11 cellular contexts compared by ENCODE assay signal in the genomic region with DNA sequence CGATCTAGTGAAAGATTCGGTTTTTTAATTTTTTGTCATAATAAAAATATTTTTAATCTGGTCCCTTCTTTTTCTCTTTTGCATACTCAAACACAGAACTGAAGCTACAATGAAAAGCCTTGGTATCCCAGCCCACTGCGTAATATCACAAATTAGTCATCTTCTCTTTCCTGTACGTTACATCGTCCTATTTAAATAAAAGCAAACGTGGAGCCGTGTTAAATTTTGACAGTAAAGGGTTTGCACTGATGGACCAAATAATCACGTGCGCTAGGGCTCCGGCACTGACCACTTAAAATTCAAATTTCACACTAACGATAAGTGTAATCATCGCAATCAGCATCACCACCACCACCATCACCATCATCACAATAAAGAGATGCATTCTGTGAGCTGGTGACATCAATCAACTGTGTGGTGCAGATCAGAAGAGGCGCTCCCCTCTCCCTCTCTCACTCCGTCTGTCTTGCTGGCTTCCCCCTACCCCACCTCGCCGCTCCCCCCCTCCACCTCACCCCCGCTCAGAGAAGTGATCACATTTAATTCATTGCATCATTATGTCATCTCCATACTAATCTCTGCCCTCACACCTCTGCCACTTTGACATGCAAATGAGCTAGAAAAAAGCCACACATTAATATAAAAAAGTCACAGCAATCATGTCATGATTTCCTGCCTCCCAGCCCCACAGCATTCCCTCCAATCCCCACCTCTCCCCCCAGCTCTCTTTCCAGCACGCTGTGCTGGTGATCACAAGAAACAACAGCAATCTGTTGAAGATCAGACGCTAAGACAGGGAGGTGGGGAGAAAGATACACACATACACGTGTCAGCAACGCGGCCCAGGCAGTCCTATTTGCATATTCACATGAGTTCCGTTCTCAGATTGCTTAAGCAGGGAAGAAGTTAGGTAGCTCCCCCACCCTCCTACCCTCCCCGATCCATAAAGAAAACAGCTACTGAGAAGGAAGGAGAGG.
DNase-seq lines count a peak whose midpoint lies in the region; ATAC-seq, FAIRE-seq and TF ChIP-seq lines count a peak whose summit lies in the region.
"Had no signal": no experiment of that assay in that cellular context is flagged by ENCODE, and none has a peak within 500 bp of the region (broad histone marks: within the 10 kb centered on the region; RNA-seq: fewer than 3 reads in every experiment).

No MANE protein-coding gene starts in this region.

- no peak for TF ChIP-seq CTCF in astrocyte (IDR thresholded peaks at IDR 0.05; ENCODE audit: insufficient read depth, low read depth, low read length)
- TF ChIP-seq CTCF in mucosa of descending colon (IDR thresholded peaks at IDR 0.05): no peak

- no peak overlapping the region for H3K9ac ChIP-seq in BLaER1
- no peak overlapping the region for H3K9ac ChIP-seq in astrocyte (ENCODE audit: low read length)

- H3K4me3 ChIP-seq in BLaER1 (no peak overlapping the region), H7 (ENCODE audit: insufficient read depth, low read depth, low read length) (peak overlapping the region; percentile 8), astrocyte (ENCODE audit: insufficient read depth, low read depth, low read length) (no peak overlapping the region), mucosa of descending colon (no peak overlapping the region)

- FAIRE-seq in astrocyte (lab: Jason Lieb, UNC): no peak
- FAIRE-seq: HTR-8/SVneo had no signal

- no peaks in the 10 kb centered on the region for H4K20me1 ChIP-seq in BLaER1
- H4K20me1 ChIP-seq in astrocyte (ENCODE audit: insufficient read depth, low read length): no peaks in the 10 kb centered on the region

- ATAC-seq in mucosa of descending colon: peak; percentile 44
- no peak for ATAC-seq in GM21825 (IDR thresholded peaks at IDR 0.05; ENCODE audit: unreplicated experiment)
- ATAC-seq in GM18868 (IDR thresholded peaks at IDR 0.05; ENCODE audit: unreplicated experiment): no peak

- no peaks in the 10 kb centered on the region for H3K27me3 ChIP-seq in BLaER1
- H3K27me3 ChIP-seq in H7 (ENCODE audit: control insufficient read depth, insufficient read depth, low read length): no peaks in the 10 kb centered on the region; the same call in 1 of the 2 replicates
- peaks cover 7% of the 10 kb centered on the region for H3K27me3 ChIP-seq in astrocyte (ENCODE audit: insufficient read depth, low read length)

- H3K27ac ChIP-seq in BLaER1: no peak overlapping the region
- no peak overlapping the region for H3K27ac ChIP-seq in astrocyte (ENCODE audit: low read depth, low read length)
- H3K27ac ChIP-seq: epithelial cell of prostate, RWPE1 had no signal

- H3K36me3 ChIP-seq in BLaER1: no peaks in the 10 kb centered on the region
- no peaks in the 10 kb centered on the region for H3K36me3 ChIP-seq in H7 (replicated peaks; ENCODE audit: control insufficient read depth, insufficient read depth, low read length)
- no peaks in the 10 kb centered on the region for H3K36me3 ChIP-seq in astrocyte (ENCODE audit: insufficient read depth, low read length)
- H3K36me3 ChIP-seq in mucosa of descending colon (ENCODE audit: low read depth): no peaks in the 10 kb centered on the region

- H3K9me3 ChIP-seq in BLaER1 (no peaks in the 10 kb centered on the region), astrocyte (ENCODE audit: insufficient read depth, low read depth, low read length) (no peaks in the 10 kb centered on the region), mucosa of descending colon (no peaks in the 10 kb centered on the region)

- DNase-seq in H7: peak; percentile 51
- DNase-seq in astrocyte (ENCODE audit: low read depth): no peak
- DNase-seq in mucosa of descending colon: peak in 1 of 3 donors; percentile 4
- DNase-seq in occipital lobe (lab: John Stamatoyannopoulos, UW): no peak
- no peak for DNase-seq in NCI-H226

- H3K4me1 Mint-ChIP-seq in astrocyte (ENCODE audit: low read depth, unreplicated experiment): peaks cover 6% of the 10 kb centered on the region

- peaks cover 6% of the 10 kb centered on the region for H3K4me1 ChIP-seq in BLaER1
- no peaks in the 10 kb centered on the region for H3K4me1 ChIP-seq in astrocyte (ENCODE audit: insufficient read depth, low read length)
- no peaks in the 10 kb centered on the region for H3K4me1 ChIP-seq in mucosa of descending colon (ENCODE audit: low read depth)

- no peak overlapping the region for H3K27ac Mint-ChIP-seq in astrocyte (ENCODE audit: unreplicated experiment)

- H3K36me3 Mint-ChIP-seq in astrocyte (ENCODE audit: low read depth, unreplicated experiment): no peaks in the 10 kb centered on the region

- H2AFZ ChIP-seq in astrocyte (ENCODE audit: low read depth, low read length): peak overlapping the region; percentile 43

- peak overlapping the region; percentile 46 for H3K4me2 ChIP-seq in BLaER1
- peak overlapping the region; percentile 48 for H3K4me2 ChIP-seq in astrocyte (ENCODE audit: low read length)

- peaks cover 5% of the 10 kb centered on the region for H3K27me3 Mint-ChIP-seq in astrocyte (ENCODE audit: low read depth, unreplicated experiment)

- no peaks in the 10 kb centered on the region for H3K9me3 Mint-ChIP-seq in astrocyte (ENCODE audit: unreplicated experiment)

- intact Hi-C loops in mucosa of descending colon (cut with DNase I, micrococcal nuclease): no loop called here

- peak overlapping the region; percentile 77 for H3K4me3 Mint-ChIP-seq in astrocyte (ENCODE audit: unreplicated experiment)

- H3K79me2 ChIP-seq in astrocyte (ENCODE audit: insufficient read depth, low read length): no peaks in the 10 kb centered on the region
